8 cellular contexts compared by ENCODE assay signal in genomic region chr7:106283501-106283830, GRCh38. TPM values are rescaled to one million over a fixed set of nuclear protein-coding genes. Genes with fewer than 3 reads are reported as not detected.
A peak's percentile ranks its signal among the peaks of the same experiment; 100 is the strongest.
DNase-seq lines count a peak whose midpoint lies in the region; ATAC-seq, FAIRE-seq and TF ChIP-seq lines count a peak whose summit lies in the region.

No MANE protein-coding gene starts in this region.

- peaks cover 9% of the 10 kb centered on the region; the same call in 1 of the 2 replicates for H4K20me1 ChIP-seq in K562 (replicated peaks; ENCODE audit: control insufficient read depth, insufficient read depth, low read length)

- ATAC-seq in left cardiac atrium (no peak), K562 (no peak), lower lobe of right lung (no peak), upper lobe of left lung (ENCODE audit: low FRiP score in 2 of 2) (no peak)

- peak overlapping the region; percentile 97 for H3K4me2 ChIP-seq in K562 (ENCODE audit: insufficient read depth, low read length)

- H3K9me3 ChIP-seq in cardiac muscle cell (ENCODE audit: low read depth), result no peaks in the 10 kb centered on the region
- H3K9me3 ChIP-seq in K562 (replicated peaks; ENCODE audit: control insufficient read depth, insufficient read depth, low read depth, low read length), result no peaks in the 10 kb centered on the region
- no peaks in the 10 kb centered on the region for H3K9me3 ChIP-seq in lower lobe of right lung
- H3K9me3 ChIP-seq in upper lobe of left lung, result no peaks in the 10 kb centered on the region

- H3K27ac ChIP-seq in cardiac muscle cell (peak overlapping the region; percentile 93), K562 (ENCODE audit: extremely low read depth, low read depth, low read length) (peak overlapping the region; percentile 91), lower lobe of right lung (peak overlapping the region; percentile 96), upper lobe of left lung (peak overlapping the region; percentile 98 to 100 (median 98))

- in situ Hi-C loops in K562 (cut with MboI) (no loop called here), GM13977 (cut with MboI; ENCODE audit: low pct_unique_long_range_greater_than_20kb, low sequenced_read_pairs, unreplicated experiment) (no loop called here)

- FAIRE-seq in K562 (lab: Jason Lieb, UNC) (peak; percentile 35), H54 (lab: Jason Lieb, UNC) (no peak)

- POLR2A ChIA-PET in K562 (lab: Yijun Ruan, JAX), result interaction anchor here (3.0 kb wide), 1 partner anchor 13 kb away, joined by 39 read pairs; no protein-coding TSS in a partner anchor

- H3K36me3 ChIP-seq in cardiac muscle cell, result no peaks in the 10 kb centered on the region
- H3K36me3 ChIP-seq in K562 (ENCODE audit: control insufficient read depth, insufficient read depth, low read length), result peaks cover 16% of the 10 kb centered on the region; the same call in 2 of the 3 replicates
- H3K36me3 ChIP-seq in lower lobe of right lung, result no peaks in the 10 kb centered on the region
- H3K36me3 ChIP-seq in upper lobe of left lung, result peaks cover 0 to 9% (median 0%) of the 10 kb centered on the region in 4 donors

- intact Hi-C loops in left cardiac atrium (cut with DNase I), result loop anchor here in 1 of 2 donors (5.0 to 10.0 kb wide), 2 partner anchors 99 to 179 kb away; no protein-coding TSS in a partner anchor
- intact Hi-C loops in K562 (cut with micrococcal nuclease), result loop anchor here (10.0 kb wide), 2 partner anchors 251 to 491 kb away; no protein-coding TSS in a partner anchor
- intact Hi-C loops in lower lobe of right lung (cut with DNase I), result no loop called here

- H3K27me3 ChIP-seq in cardiac muscle cell (no peaks in the 10 kb centered on the region), K562 (ENCODE audit: control insufficient read depth in 2 of 2, insufficient read depth in 2 of 2, low read length in 2 of 2) (no peaks in the 10 kb centered on the region), lower lobe of right lung (ENCODE audit: low read depth) (no peaks in the 10 kb centered on the region), upper lobe of left lung (no peaks in the 10 kb centered on the region)

- H3K9me1 ChIP-seq in K562 (ENCODE audit: control insufficient read depth, insufficient read depth, low read length), result no peaks in the 10 kb centered on the region

- DNase-seq in cardiac muscle cell (ENCODE audit: low read depth in 1 of 2, low spot score in 1 of 2) (peak in 1 of 2 donors; percentile 57), left cardiac atrium (no peak), K562 (ENCODE audit: extremely low read depth in 1 of 4, low spot score in 3 of 4) (no peak), lower lobe of right lung (no peak), upper lobe of left lung (no peak), GM13977 (ENCODE audit: low spot score) (no peak), H54 (ENCODE audit: insufficient read length, low spot score) (no peak)
- no peak for DNase-seq in effector CD4-positive, alpha-beta T cell

- peak overlapping the region; percentile 57 for H3K4me3 ChIP-seq in cardiac muscle cell
- peak overlapping the region; percentile 73 for H3K4me3 ChIP-seq in K562
- H3K4me3 ChIP-seq in lower lobe of right lung, result peak overlapping the region; percentile 75
- H3K4me3 ChIP-seq in upper lobe of left lung, result peak overlapping the region; percentile 58 to 86 (median 77)

- H3K4me1 ChIP-seq in cardiac muscle cell (ENCODE audit: low read depth) (peaks cover 12% of the 10 kb centered on the region), K562 (replicated peaks in 1 of 2; ENCODE audit: control insufficient read depth in 2 of 2, insufficient read depth in 2 of 2, low read length in 2 of 2) (peaks cover 11 to 35% of the 10 kb centered on the region in 2 experiments), lower lobe of right lung (peaks cover 54% of the 10 kb centered on the region), upper lobe of left lung (peaks cover 32 to 50% (median 41%) of the 10 kb centered on the region in 4 donors)

- no peak for TF ChIP-seq RAD21 in K562 (CRISPR knock-in tag; conservative IDR thresholded peaks at IDR 0.05 in 1 of 2, IDR thresholded peaks at IDR 0.05 in 1 of 2)

- 0% methylated on average over 5 of the region's 5 CpGs for WGBS in K562 (ENCODE audit: insufficient coverage, low coverage, missing lambda C conversion rate)
- 29 to 38% methylated on average over 5 of the region's 5 CpGs for WGBS in upper lobe of left lung, 2 donors

- CTCF ChIA-PET in K562 (lab: Yijun Ruan, JAX; ENCODE audit: low intra/inter-chr PET ratio), result no interaction called here

- H3K79me2 ChIP-seq in K562 (ENCODE audit: control insufficient read depth, insufficient read depth, low read length), result peaks cover 63% of the 10 kb centered on the region

- TSS peak; percentile 37 for BruUV-seq in K562 (replicated peaks; lab: Mats Ljungman, UMichigan)

- TF ChIP-seq POLR2A in K562 (conservative IDR thresholded peaks at IDR 0.05) (no peak), upper lobe of left lung (IDR thresholded peaks at IDR 0.05) (no peak), H54 (IDR thresholded peaks at IDR 0.05; ENCODE audit: low read depth, low read length) (no peak)

- no peak for TF ChIP-seq CTCF in cardiac muscle cell (IDR thresholded peaks at IDR 0.05; ENCODE audit: low read depth, low read length)
- no peak for TF ChIP-seq CTCF in K562 (IDR thresholded peaks at IDR 0.05 in 2 of 3, conservative IDR thresholded peaks at IDR 0.05 in 1 of 3; ENCODE audit: insufficient read depth in 2 of 3, low read depth in 1 of 3, low read length in 3 of 3)
- no peak for TF ChIP-seq CTCF in lower lobe of right lung (IDR thresholded peaks at IDR 0.05)
- no peak for TF ChIP-seq CTCF in upper lobe of left lung (IDR thresholded peaks at IDR 0.05)
- no peak for TF ChIP-seq CTCF in GM13977 (IDR thresholded peaks at IDR 0.05; ENCODE audit: extremely low read depth, insufficient read depth, missing control alignments)

- TF ChIP-seq EP300 in K562 (IDR thresholded peaks at IDR 0.05; ENCODE audit: low read length) (no peak), upper lobe of left lung (IDR thresholded peaks at IDR 0.05) (peak in 1 of 4 donors; percentile 29)

- 0 out of 2 replicates have a peak overlapping the region, but pooled peaks have one; percentile 78 for H2AFZ ChIP-seq in K562 (ENCODE audit: low read depth, low read length)

- peak overlapping the region in 1 of 2 experiments; percentile 94; a peak in 3 of 4 replicates for H3K9ac ChIP-seq in K562 (ENCODE audit: insufficient read depth in 1 of 2, low read depth in 2 of 2, low read length in 2 of 2)

TF ChIP-seq in K562, 482 proteins besides CTCF, POLR2A, EP300 and RAD21 (continues in another document):
- peak; percentile 61; the same call in 1 of the 2 replicates for TF ChIP-seq KHSRP (IDR thresholded peaks at IDR 0.05)
- no peak for TF ChIP-seq HEY1 (CRISPR knock-in tag; IDR thresholded peaks at IDR 0.05; ENCODE audit: borderline replicate concordance)
- TF ChIP-seq BACH1 (tag; IDR thresholded peaks at IDR 0.05), result 0 out of 2 replicates have a peak, but pooled peaks have one; percentile 47
- TF ChIP-seq GMEB1 (CRISPR knock-in tag; IDR thresholded peaks at IDR 0.05), result no peak
- TF ChIP-seq CEBPG (CRISPR knock-in tag; IDR thresholded peaks at IDR 0.05), result no peak
- TF ChIP-seq CEBPG (tag; conservative IDR thresholded peaks at IDR 0.05 in 1 of 2, IDR thresholded peaks at IDR 0.05 in 1 of 2), result peak in 1 of 2 experiments; percentile 44; a peak in 2 of 4 replicates
- TF ChIP-seq GTF2B (IDR thresholded peaks at IDR 0.05; ENCODE audit: extremely low read depth, insufficient read length), result no peak

RNA-seq across cellular contexts. Expression of gene NAMPT, which starts 1.3 kb away (rescaled TPM):
- 36.4 and 42.9 TPM in 2 replicates for total RNA-seq in cardiac muscle cell
- polyA plus RNA-seq in cardiac muscle cell, result 31.6 and 37.3 TPM in 2 replicates
- total RNA-seq in left cardiac atrium, result 100 to 1,000 TPM; 126 to 319 TPM
- 53.3 and 184 TPM in 2 replicates for total RNA-seq in K562 (2011; cell fraction: chromatin; rRNA removed; ENCODE audit: low replicate concordance)
- total RNA-seq in K562 (2011; cell fraction: nucleolus; rRNA removed), result 23.0 and 32.8 TPM in 2 replicates
- total RNA-seq in K562 (2011; cell fraction: nucleoplasm; rRNA removed), result 75.4 and 125 TPM in 2 replicates
- 61.4 and 71.7 TPM in 2 replicates for total RNA-seq in K562 (2014; rRNA removed)
- 160 and 179 TPM in 2 replicates for total RNA-seq in K562 (2014; rRNA removed; fragmentation: Illumina TruSeq; extraction: Trizol)
- total RNA-seq in K562 (2015; rRNA removed; fragmentation: Illumina TruSeq; extraction: Trizol), result 134 and 151 TPM in 2 replicates
- total RNA-seq in K562 (2021), result 134 and 150 TPM in 2 replicates
- polyA plus RNA-seq in K562 (2011; rRNA removed), result 70.1 and 106 TPM in 2 replicates
- polyA plus RNA-seq in K562 (2011; cell fraction: cytosol; rRNA removed), result 16.2 and 27.0 TPM in 2 replicates
- polyA plus RNA-seq in K562 (2011; cell fraction: nucleus; rRNA removed), result 20.3 and 26.6 TPM in 2 replicates
- 86.7 and 97.4 TPM in 2 replicates for polyA plus RNA-seq in K562 (2012)
- 113 and 133 TPM in 2 replicates for polyA plus RNA-seq in K562 (2014; fragmentation: Illumina TruSeq; extraction: Trizol)
- polyA plus RNA-seq in K562 (2014; fragmentation: Nextera tagmentation; extraction: Ambion mirVana), result 10 to 100 TPM; 41.1 to 56.6 TPM
- polyA plus RNA-seq in K562 (2014; rRNA removed), result 79.6 and 90.7 TPM in 2 replicates
- polyA minus RNA-seq in K562 (2011; rRNA and poly(A)+ RNA removed), result 158 and 163 TPM in 2 replicates
- polyA minus RNA-seq in K562 (2011; cell fraction: cytosol; rRNA and poly(A)+ RNA removed), result 86.7 and 104 TPM in 2 replicates
- polyA minus RNA-seq in K562 (2011; cell fraction: nucleus; rRNA and poly(A)+ RNA removed), result 62.3 and 99.6 TPM in 2 replicates
- 177 TPM for total RNA-seq in lower lobe of right lung
- 100 to 1,000 TPM; 129 to 326 (median 212) TPM for total RNA-seq in upper lobe of left lung
